Comparison of ENCODE assay signal across 21 cellular contexts in genomic region chr19:40377876-40378385, GRCh38. TPM values are rescaled to one million over a fixed set of nuclear protein-coding genes. Genes with fewer than 3 reads are reported as not detected.
DNase-seq lines count a peak whose midpoint lies in the region; ATAC-seq, FAIRE-seq and TF ChIP-seq lines count a peak whose summit lies in the region.
"Had no signal": no experiment of that assay in that cellular context is flagged by ENCODE, and none has a peak within 500 bp of the region (broad histone marks: within the 10 kb centered on the region; RNA-seq: fewer than 3 reads in every experiment).

No MANE protein-coding gene starts in this region.

- H3K9me3 Mint-ChIP-seq in Calu3 (ENCODE audit: low read depth, unreplicated experiment), result no peaks in the 10 kb centered on the region
- H3K9me3 Mint-ChIP-seq in astrocyte (ENCODE audit: unreplicated experiment), result no peaks in the 10 kb centered on the region
- no peaks in the 10 kb centered on the region for H3K9me3 Mint-ChIP-seq in activated naive CD4-positive, alpha-beta T cell treated with anti-CD3 and anti-CD28 coated beads for 36 hours
- H3K9me3 Mint-ChIP-seq: CD4-positive, alpha-beta T cell; HFFc6; T-cell had no signal

- TF ChIP-seq CTCF in Calu3 (IDR thresholded peaks at IDR 0.05; ENCODE audit: unreplicated experiment) (no peak), HEK293 (tag by site-specific recombination; IDR thresholded peaks at IDR 0.05) (no peak), astrocyte (IDR thresholded peaks at IDR 0.05; ENCODE audit: insufficient read depth, low read depth, low read length) (no peak)

- H3K4me1 Mint-ChIP-seq in Calu3 (ENCODE audit: low read depth, unreplicated experiment) (no peaks in the 10 kb centered on the region), astrocyte (ENCODE audit: low read depth, unreplicated experiment) (no peaks in the 10 kb centered on the region)
- H3K4me1 Mint-ChIP-seq in activated naive CD4-positive, alpha-beta T cell treated with anti-CD3 and anti-CD28 coated beads for 36 hours (ENCODE audit: low read depth), result peaks cover 8% of the 10 kb centered on the region

- no peak overlapping the region for H2AFZ ChIP-seq in astrocyte (ENCODE audit: low read depth, low read length)

- no peak overlapping the region for H3K27ac Mint-ChIP-seq in Calu3 (ENCODE audit: unreplicated experiment)
- H3K27ac Mint-ChIP-seq in astrocyte (ENCODE audit: unreplicated experiment), result peak overlapping the region; percentile 30
- H3K27ac Mint-ChIP-seq in activated naive CD4-positive, alpha-beta T cell treated with anti-CD3 and anti-CD28 coated beads for 36 hours, result no peak overlapping the region
- H3K27ac Mint-ChIP-seq: CD4-positive, alpha-beta T cell; HFFc6; T-cell had no signal

- H3K36me3 Mint-ChIP-seq in Calu3 (ENCODE audit: insufficient read depth, unreplicated experiment), result peaks cover 9% of the 10 kb centered on the region
- H3K36me3 Mint-ChIP-seq in astrocyte (ENCODE audit: low read depth, unreplicated experiment), result peaks cover 26% of the 10 kb centered on the region
- H3K36me3 Mint-ChIP-seq in activated naive CD4-positive, alpha-beta T cell treated with anti-CD3 and anti-CD28 coated beads for 36 hours (ENCODE audit: low read depth), result no peaks in the 10 kb centered on the region

- H3K4me3 ChIP-seq in HEK293 (ENCODE audit: low read depth, low read length), result no peak overlapping the region
- no peak overlapping the region for H3K4me3 ChIP-seq in astrocyte (ENCODE audit: insufficient read depth, low read depth, low read length)
- H3K4me3 ChIP-seq in MG63, result no peak overlapping the region
- H3K4me3 ChIP-seq: A549 had no signal

- no peak for ATAC-seq in esophagus mucosa
- ATAC-seq: T-cell had no signal

- POLR2A ChIA-PET in HEK293 (lab: Yijun Ruan, JAX), result no interaction called here

- no peak for DNase-seq in Calu3
- no peak for DNase-seq in astrocyte (ENCODE audit: low read depth)
- DNase-seq in islet precursor cell, result peak; percentile 48
- DNase-seq in activated naive CD4-positive, alpha-beta T cell treated with anti-CD3 and anti-CD28 coated beads for 36 hours, result no peak
- no peak for DNase-seq in NCI-H2171 treated with DMSO at 0.1 percent for 48 hours (lab: John Stamatoyannopoulos, UW)
- DNase-seq in MG63, result no peak
- DNase-seq: CD4-positive, alpha-beta T cell; COR-L47; GDM1; HFFc6; NCI-H1694; NCI-H2081; NCI-H446; NCI-H526; SIG-M5; T-cell had no signal

- H3K9me3 ChIP-seq in HEK293 (ENCODE audit: control insufficient read depth, insufficient read depth, low read depth, low read length) (no peaks in the 10 kb centered on the region), astrocyte (ENCODE audit: insufficient read depth, low read depth, low read length) (no peaks in the 10 kb centered on the region), MG63 (no peaks in the 10 kb centered on the region)
- H3K9me3 ChIP-seq: A549 had no signal

- no peaks in the 10 kb centered on the region for H3K79me2 ChIP-seq in astrocyte (ENCODE audit: insufficient read depth, low read length)

- CTCF ChIA-PET in Calu3 (lab: Charles Lee), result no interaction called here
- CTCF ChIA-PET in HEK293 (lab: Yijun Ruan, JAX), result no interaction called here
- CTCF ChIA-PET in activated naive CD4-positive, alpha-beta T cell treated with anti-CD3 and anti-CD28 coated beads for 36 hours (lab: Charles Lee), result no interaction called here

- H3K27ac ChIP-seq in HEK293 (ENCODE audit: extremely low read depth, low read depth, low read length), result no peak overlapping the region
- no peak overlapping the region for H3K27ac ChIP-seq in astrocyte (ENCODE audit: low read depth, low read length)
- H3K27ac ChIP-seq: A549, KMS-11 had no signal

- no peaks in the 10 kb centered on the region for H3K27me3 ChIP-seq in astrocyte (ENCODE audit: insufficient read depth, low read length)
- no peaks in the 10 kb centered on the region for H3K27me3 ChIP-seq in MG63

- H3K36me3 ChIP-seq in HEK293 (ENCODE audit: control insufficient read depth in 2 of 2, insufficient read depth in 1 of 2, low read length in 2 of 2), result peaks cover 29 to 47% of the 10 kb centered on the region in 2 experiments
- no peaks in the 10 kb centered on the region for H3K36me3 ChIP-seq in astrocyte (ENCODE audit: insufficient read depth, low read length)
- no peaks in the 10 kb centered on the region for H3K36me3 ChIP-seq in MG63

- TSS peak; percentile 97 for BruUV-seq in Calu3 (replicated peaks; lab: Mats Ljungman, UMichigan)

- no peaks in the 10 kb centered on the region for H3K27me3 Mint-ChIP-seq in Calu3 (ENCODE audit: unreplicated experiment)
- no peaks in the 10 kb centered on the region for H3K27me3 Mint-ChIP-seq in astrocyte (ENCODE audit: low read depth, unreplicated experiment)
- no peaks in the 10 kb centered on the region for H3K27me3 Mint-ChIP-seq in activated naive CD4-positive, alpha-beta T cell treated with anti-CD3 and anti-CD28 coated beads for 36 hours (ENCODE audit: low read depth)
- H3K27me3 Mint-ChIP-seq: CD4-positive, alpha-beta T cell; T-cell had no signal

- H4K20me1 ChIP-seq in astrocyte (ENCODE audit: insufficient read depth, low read length), result peaks cover 2% of the 10 kb centered on the region

- no peak for FAIRE-seq in astrocyte (lab: Jason Lieb, UNC)
- FAIRE-seq: H1 had no signal

- intact Hi-C loops in Calu3 (cut with micrococcal nuclease; ENCODE audit: unreplicated experiment), result no loop called here
- intact Hi-C loops in activated naive CD4-positive, alpha-beta T cell treated with anti-CD3 and anti-CD28 coated beads for 36 hours (cut with micrococcal nuclease), result no loop called here

- no peak overlapping the region for H3K4me2 ChIP-seq in astrocyte (ENCODE audit: low read length)
- H3K4me2 ChIP-seq: A549, KMS-11 had no signal

- H3K4me1 ChIP-seq in HEK293 (ENCODE audit: control insufficient read depth, insufficient read depth, low read length), result no peaks in the 10 kb centered on the region
- no peaks in the 10 kb centered on the region for H3K4me1 ChIP-seq in astrocyte (ENCODE audit: insufficient read depth, low read length)
- H3K4me1 ChIP-seq: A549 had no signal

- H3K4me3 Mint-ChIP-seq in Calu3 (ENCODE audit: low read depth, unreplicated experiment), result no peak overlapping the region
- H3K4me3 Mint-ChIP-seq in astrocyte (ENCODE audit: unreplicated experiment), result no peak overlapping the region
- no peak overlapping the region for H3K4me3 Mint-ChIP-seq in activated naive CD4-positive, alpha-beta T cell treated with anti-CD3 and anti-CD28 coated beads for 36 hours
- H3K4me3 Mint-ChIP-seq: CD4-positive, alpha-beta T cell; HFFc6; T-cell had no signal

- H3K9ac ChIP-seq in astrocyte (ENCODE audit: low read length), result no peak overlapping the region
- H3K9ac ChIP-seq: KMS-11 had no signal

TF ChIP-seq in HEK293, 187 proteins besides CTCF, POLR2A, EP300 and RAD21:
- TF ChIP-seq, protein P1, sequence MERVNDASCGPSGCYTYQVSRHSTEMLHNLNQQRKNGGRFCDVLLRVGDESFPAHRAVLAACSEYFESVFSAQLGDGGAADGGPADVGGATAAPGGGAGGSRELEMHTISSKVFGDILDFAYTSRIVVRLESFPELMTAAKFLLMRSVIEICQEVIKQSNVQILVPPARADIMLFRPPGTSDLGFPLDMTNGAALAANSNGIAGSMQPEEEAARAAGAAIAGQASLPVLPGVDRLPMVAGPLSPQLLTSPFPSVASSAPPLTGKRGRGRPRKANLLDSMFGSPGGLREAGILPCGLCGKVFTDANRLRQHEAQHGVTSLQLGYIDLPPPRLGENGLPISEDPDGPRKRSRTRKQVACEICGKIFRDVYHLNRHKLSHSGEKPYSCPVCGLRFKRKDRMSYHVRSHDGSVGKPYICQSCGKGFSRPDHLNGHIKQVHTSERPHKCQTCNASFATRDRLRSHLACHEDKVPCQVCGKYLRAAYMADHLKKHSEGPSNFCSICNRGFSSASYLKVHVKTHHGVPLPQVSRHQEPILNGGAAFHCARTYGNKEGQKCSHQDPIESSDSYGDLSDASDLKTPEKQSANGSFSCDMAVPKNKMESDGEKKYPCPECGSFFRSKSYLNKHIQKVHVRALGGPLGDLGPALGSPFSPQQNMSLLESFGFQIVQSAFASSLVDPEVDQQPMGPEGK (tag by site-specific recombination; IDR thresholded peaks at IDR 0.05), result peak; percentile 35; the same call in 1 of the 2 replicates
- TF ChIP-seq GLI2 (tag by site-specific recombination; IDR thresholded peaks at IDR 0.05; ENCODE audit: borderline replicate concordance, low read depth), result no peak

RNA-seq across cellular contexts. Expression of gene HIPK4, which starts 12.1 kb away (rescaled TPM):
- 0.14 TPM in 1 of 2 replicates, not detected in the other for total RNA-seq in Calu3 (2022)
- total RNA-seq in astrocyte, result 0.12 TPM in 1 of 2 replicates, not detected in the other
- not detected for total RNA-seq in esophagus mucosa
- total RNA-seq in activated naive CD4-positive, alpha-beta T cell treated with anti-CD3 and anti-CD28 coated beads for 36 hours, result not detected
- total RNA-seq in MG63 (2014; rRNA removed; shearing (Covaris generic); ENCODE audit: low replicate concordance), result 0.22 and 0.69 TPM in 2 replicates

RNA-seq across cellular contexts. Expression of gene PLD3, which starts 29.4 kb away (rescaled TPM):
- 184 and 192 TPM in 2 replicates for total RNA-seq in Calu3 (2022)
- 728 and 882 TPM in 2 replicates for total RNA-seq in astrocyte
- total RNA-seq in esophagus mucosa, result 55.4 TPM
- 10 to 100 TPM; 57.6 to 58.2 TPM for total RNA-seq in activated naive CD4-positive, alpha-beta T cell treated with anti-CD3 and anti-CD28 coated beads for 36 hours
- 141 and 144 TPM in 2 replicates for total RNA-seq in MG63 (2014; rRNA removed; shearing (Covaris generic); ENCODE audit: low replicate concordance)

RNA-seq across cellular contexts. Expression of gene C19orf47, which starts 29.7 kb away (rescaled TPM):
- 19.3 and 22.7 TPM in 2 replicates for total RNA-seq in Calu3 (2022)
- 18.2 and 20.6 TPM in 2 replicates for total RNA-seq in astrocyte
- 13.4 TPM for total RNA-seq in esophagus mucosa
- total RNA-seq in activated naive CD4-positive, alpha-beta T cell treated with anti-CD3 and anti-CD28 coated beads for 36 hours, result 10 to 100 TPM; 13.5 to 14.6 TPM
- 27.0 and 37.3 TPM in 2 replicates for total RNA-seq in MG63 (2014; rRNA removed; shearing (Covaris generic); ENCODE audit: low replicate concordance)

RNA-seq across cellular contexts. Expression of gene PRX, which starts 35.2 kb away (rescaled TPM):
- total RNA-seq in Calu3 (2022) (1.6 and 1.8 TPM in 2 replicates), astrocyte (1.5 and 2.6 TPM in 2 replicates), esophagus mucosa (0.80 TPM)
- 1 to 10 TPM; 1.5 TPM for total RNA-seq in activated naive CD4-positive, alpha-beta T cell treated with anti-CD3 and anti-CD28 coated beads for 36 hours
- 5.6 and 6.3 TPM in 2 replicates for total RNA-seq in MG63 (2014; rRNA removed; shearing (Covaris generic); ENCODE audit: low replicate concordance)

RNA-seq across cellular contexts. Expression of gene SERTAD1, which starts 47.9 kb away (rescaled TPM):
- total RNA-seq in Calu3 (2022) (12.3 and 15.4 TPM in 2 replicates), astrocyte (21.6 and 22.9 TPM in 2 replicates), esophagus mucosa (14.7 TPM)
- total RNA-seq in activated naive CD4-positive, alpha-beta T cell treated with anti-CD3 and anti-CD28 coated beads for 36 hours, result 1 to 10 TPM; 8.8 to 9.2 TPM
- 19.1 and 35.3 TPM in 2 replicates for total RNA-seq in MG63 (2014; rRNA removed; shearing (Covaris generic); ENCODE audit: low replicate concordance)
